1 cellular context compared by ENCODE assay signal in genomic region chr10:131676448-131676847, GRCh38.
TF ChIP-seq lines count a peak whose summit lies in the region.

No MANE protein-coding gene starts in this region.

TF ChIP-seq in H1, 55 proteins besides CTCF, POLR2A, EP300 and RAD21:
- no peak for TF ChIP-seq TEAD4 (IDR thresholded peaks at IDR 0.05; ENCODE audit: low read depth, low read length)
- TF ChIP-seq, protein P1, sequence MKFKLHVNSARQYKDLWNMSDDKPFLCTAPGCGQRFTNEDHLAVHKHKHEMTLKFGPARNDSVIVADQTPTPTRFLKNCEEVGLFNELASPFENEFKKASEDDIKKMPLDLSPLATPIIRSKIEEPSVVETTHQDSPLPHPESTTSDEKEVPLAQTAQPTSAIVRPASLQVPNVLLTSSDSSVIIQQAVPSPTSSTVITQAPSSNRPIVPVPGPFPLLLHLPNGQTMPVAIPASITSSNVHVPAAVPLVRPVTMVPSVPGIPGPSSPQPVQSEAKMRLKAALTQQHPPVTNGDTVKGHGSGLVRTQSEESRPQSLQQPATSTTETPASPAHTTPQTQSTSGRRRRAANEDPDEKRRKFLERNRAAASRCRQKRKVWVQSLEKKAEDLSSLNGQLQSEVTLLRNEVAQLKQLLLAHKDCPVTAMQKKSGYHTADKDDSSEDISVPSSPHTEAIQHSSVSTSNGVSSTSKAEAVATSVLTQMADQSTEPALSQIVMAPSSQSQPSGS (IDR thresholded peaks at IDR 0.05; ENCODE audit: low read length) = no peak
- TF ChIP-seq, protein P2, sequence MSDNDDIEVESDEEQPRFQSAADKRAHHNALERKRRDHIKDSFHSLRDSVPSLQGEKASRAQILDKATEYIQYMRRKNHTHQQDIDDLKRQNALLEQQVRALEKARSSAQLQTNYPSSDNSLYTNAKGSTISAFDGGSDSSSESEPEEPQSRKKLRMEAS (IDR thresholded peaks at IDR 0.05) = 0 out of 2 replicates have a peak, but pooled peaks have one; percentile 25
- no peak for TF ChIP-seq FOSL1 (IDR thresholded peaks at IDR 0.05; ENCODE audit: insufficient read depth, low read depth, low read length)
- no peak for TF ChIP-seq GABPA (IDR thresholded peaks at IDR 0.05; ENCODE audit: borderline replicate concordance, insufficient read depth, low read length)
- TF ChIP-seq GTF2F1 (IDR thresholded peaks at IDR 0.05; ENCODE audit: borderline replicate concordance, low read depth, low read length) = no peak
- no peak for TF ChIP-seq CBX8 (IDR thresholded peaks at IDR 0.05; ENCODE audit: borderline replicate concordance, low read depth, low read length)
- peak; percentile 9; the same call in 1 of the 2 replicates for TF ChIP-seq RBBP5 (IDR thresholded peaks at IDR 0.05; ENCODE audit: borderline replicate concordance, low read depth, low read length)
- no peak for TF ChIP-seq SP2 (IDR thresholded peaks at IDR 0.05; ENCODE audit: low read length)
- no peak for TF ChIP-seq BCL11A (IDR thresholded peaks at IDR 0.05; ENCODE audit: low read depth in 2 of 2, low read length in 2 of 2)
- no peak for TF ChIP-seq TAF7 (optimal IDR thresholded peaks at IDR 0.05; ENCODE audit: borderline replicate concordance, low read depth, low read length)
- no peak for TF ChIP-seq MAFK (IDR thresholded peaks at IDR 0.05; ENCODE audit: low read depth, low read length)
- TF ChIP-seq HDAC2 (IDR thresholded peaks at IDR 0.05; ENCODE audit: borderline replicate concordance in 1 of 2, low read depth in 2 of 2, low read length in 2 of 2) = no peak
